11 cellular contexts compared by ENCODE assay signal in the genomic region with DNA sequence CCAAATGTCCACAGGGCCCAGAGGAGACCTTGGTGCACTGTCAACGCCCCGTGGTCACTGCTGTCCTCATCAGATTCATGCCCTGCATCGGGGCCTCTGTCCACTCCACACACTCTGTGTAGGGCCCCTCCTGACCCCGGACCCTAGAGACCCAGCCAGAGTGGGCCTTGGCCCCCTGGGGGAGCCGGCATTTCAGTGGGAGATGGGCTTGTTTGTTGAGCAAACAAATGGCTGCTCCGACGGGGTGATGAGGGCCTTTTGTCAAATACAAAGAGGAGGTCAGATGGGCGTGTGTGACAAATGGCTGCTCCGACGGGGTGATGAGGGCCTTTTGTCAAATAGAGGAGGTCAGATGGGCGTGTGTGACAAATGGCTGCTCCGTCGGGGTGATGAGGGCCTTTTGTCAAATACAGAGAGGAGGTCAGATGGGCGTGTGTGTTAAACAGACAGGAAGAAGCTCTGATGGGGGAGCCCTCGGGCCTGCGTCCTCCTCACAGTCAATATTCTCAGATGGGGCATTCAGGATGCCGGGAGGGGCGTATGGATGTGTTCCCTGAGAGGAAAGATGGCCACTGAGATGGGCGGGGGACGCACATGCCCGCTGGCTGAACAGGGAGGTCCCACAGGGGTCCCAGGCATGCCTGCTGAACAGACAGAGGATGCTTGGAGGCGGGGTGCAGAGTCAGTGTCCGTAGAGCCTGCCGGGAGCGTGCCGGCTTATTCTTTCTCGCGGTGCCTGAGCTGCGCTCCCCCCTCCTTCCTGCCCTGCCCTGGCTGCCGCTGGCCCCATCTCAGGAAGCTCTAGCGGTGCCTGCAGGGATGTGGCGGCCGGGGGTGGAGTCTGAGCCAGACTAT. TPM values are rescaled to one million over a fixed set of nuclear protein-coding genes. Genes with fewer than 3 reads are reported as not detected.
DNase-seq lines count a peak whose midpoint lies in the region; ATAC-seq and TF ChIP-seq lines count a peak whose summit lies in the region.
"Had no signal": no experiment of that assay in that cellular context is flagged by ENCODE, and none has a peak within 500 bp of the region (broad histone marks: within the 10 kb centered on the region; RNA-seq: fewer than 3 reads in every experiment).

No MANE protein-coding gene starts in this region.

- no peaks in the 10 kb centered on the region for H3K27me3 Mint-ChIP-seq in CD4-positive, alpha-beta memory T cell
- no peaks in the 10 kb centered on the region for H3K27me3 Mint-ChIP-seq in activated T-cell treated with anti-CD3 and anti-CD28 coated beads, Interleukin-2, amount 50 U/mL, for 72 hours (ENCODE audit: low read depth)

- in situ Hi-C loops in gastrocnemius medialis (cut with MboI; ENCODE audit: low sequenced_read_pairs in 4 of 4): no loop called here

- POLR2A ChIA-PET in CD4-positive, alpha-beta memory T cell (lab: Charles Lee; ENCODE audit: partially characterized antibody): no interaction called here

- H3K27ac ChIP-seq in gastrocnemius medialis: peak overlapping the region; percentile 76 to 89 (median 85)
- no peak overlapping the region for H3K27ac ChIP-seq in CD4-positive, alpha-beta memory T cell (ENCODE audit: low read depth, low read length)
- H3K27ac ChIP-seq: WERI-Rb-1 had no signal

- DNase-seq in HT1080 (ENCODE audit: low read depth) (peak; percentile 29), choroid plexus epithelial cell (ENCODE audit: low read depth) (peak; percentile 72), iPS-NIHi7 (ENCODE audit: extremely low spot score) (peak; percentile 67), gastrocnemius medialis (peak in 1 of 2 donors; percentile 50), NCI-H774 (lab: John Stamatoyannopoulos, UW) (no peak)
- DNase-seq in CD4-positive, alpha-beta memory T cell: no peak
- no peak for DNase-seq in activated T-cell treated with anti-CD3 and anti-CD28 coated beads, Interleukin-2, amount 50 U/mL, for 72 hours
- DNase-seq: DMS79, NCI-H2171, WERI-Rb-1 had no signal

- TF ChIP-seq POLR2A in gastrocnemius medialis (IDR thresholded peaks at IDR 0.05): no peak

- H3K27ac Mint-ChIP-seq in CD4-positive, alpha-beta memory T cell: peak overlapping the region in 1 of 7 donors; percentile 3
- no peak overlapping the region for H3K27ac Mint-ChIP-seq in activated T-cell treated with anti-CD3 and anti-CD28 coated beads, Interleukin-2, amount 50 U/mL, for 72 hours

- intact Hi-C loops in gastrocnemius medialis (cut with DNase I; ENCODE audit: low total_unique reads): no loop called here
- intact Hi-C loops in CD4-positive, alpha-beta memory T cell (cut with micrococcal nuclease): no loop called here

- peaks cover 0 to 14% of the 10 kb centered on the region in 2 donors for H3K36me3 ChIP-seq in gastrocnemius medialis
- no peaks in the 10 kb centered on the region for H3K36me3 ChIP-seq in CD4-positive, alpha-beta memory T cell (ENCODE audit: insufficient read depth, low read length)

- TF ChIP-seq CTCF in choroid plexus epithelial cell (conservative IDR thresholded peaks at IDR 0.05; ENCODE audit: low read depth, low read length): peak; percentile 21
- no peak for TF ChIP-seq CTCF in gastrocnemius medialis (IDR thresholded peaks at IDR 0.05 in 4 of 5, conservative IDR thresholded peaks at IDR 0.05 in 1 of 5)

- H3K4me1 Mint-ChIP-seq in CD4-positive, alpha-beta memory T cell: peaks cover 0 to 8% (median 4%) of the 10 kb centered on the region in 4 donors
- H3K4me1 Mint-ChIP-seq in activated T-cell treated with anti-CD3 and anti-CD28 coated beads, Interleukin-2, amount 50 U/mL, for 72 hours (ENCODE audit: low read depth): peaks cover 10% of the 10 kb centered on the region

- peaks cover 51 to 53% of the 10 kb centered on the region in 2 donors for H3K4me1 ChIP-seq in gastrocnemius medialis
- no peaks in the 10 kb centered on the region for H3K4me1 ChIP-seq in CD4-positive, alpha-beta memory T cell (ENCODE audit: insufficient read depth, low read length)

- no peaks in the 10 kb centered on the region for H3K9me3 ChIP-seq in gastrocnemius medialis
- H3K9me3 ChIP-seq in CD4-positive, alpha-beta memory T cell (ENCODE audit: control insufficient read depth in 1 of 2, low read length in 2 of 2): no peaks in the 10 kb centered on the region

- ATAC-seq in gastrocnemius medialis (peak in 1 of 2 donors; percentile 22), GM19397 (IDR thresholded peaks at IDR 0.05; ENCODE audit: unreplicated experiment) (no peak)
- ATAC-seq in activated T-cell treated with anti-CD3 and anti-CD28 coated beads, Interleukin-2, amount 50 U/mL, for 72 hours (replicated peaks in 1 of 2): no peak

- no peaks in the 10 kb centered on the region for H3K27me3 ChIP-seq in gastrocnemius medialis
- no peaks in the 10 kb centered on the region for H3K27me3 ChIP-seq in CD4-positive, alpha-beta memory T cell (ENCODE audit: insufficient read depth, low read length)

- CTCF ChIA-PET in CD4-positive, alpha-beta memory T cell (lab: Charles Lee; ENCODE audit: partially characterized antibody): interaction anchor here (0.7 kb wide), 1 partner anchor 257 kb away, joined by 3 read pairs; no protein-coding TSS in a partner anchor

- peaks cover 3 to 5% of the 10 kb centered on the region in 2 donors for H3K36me3 Mint-ChIP-seq in CD4-positive, alpha-beta memory T cell
- no peaks in the 10 kb centered on the region for H3K36me3 Mint-ChIP-seq in activated T-cell treated with anti-CD3 and anti-CD28 coated beads, Interleukin-2, amount 50 U/mL, for 72 hours (ENCODE audit: insufficient read depth in 2 of 2)

- H3K4me3 ChIP-seq in choroid plexus epithelial cell (ENCODE audit: low read depth, low read length) (no peak overlapping the region), gastrocnemius medialis (no peak overlapping the region)
- H3K4me3 ChIP-seq in CD4-positive, alpha-beta memory T cell (ENCODE audit: low read length in 2 of 2): no peak overlapping the region

- H3K4me3 Mint-ChIP-seq in CD4-positive, alpha-beta memory T cell: no peak overlapping the region
- no peak overlapping the region for H3K4me3 Mint-ChIP-seq in activated T-cell treated with anti-CD3 and anti-CD28 coated beads, Interleukin-2, amount 50 U/mL, for 72 hours

- no peaks in the 10 kb centered on the region for H3K9me3 Mint-ChIP-seq in CD4-positive, alpha-beta memory T cell
- no peaks in the 10 kb centered on the region for H3K9me3 Mint-ChIP-seq in activated T-cell treated with anti-CD3 and anti-CD28 coated beads, Interleukin-2, amount 50 U/mL, for 72 hours

RNA-seq across cellular contexts. Expression of a gene that starts 36.3 kb away (rescaled TPM):
- total RNA-seq in HT1080 (2014; rRNA removed; shearing (Covaris generic)): not detected in 2 replicates
- polyA plus RNA-seq in HT1080 (2015; cell fraction: cytosol; rRNA removed): 0.08 TPM in 1 of 2 replicates, not detected in the other
- polyA plus RNA-seq in HT1080 (2015; cell fraction: nucleus; rRNA removed): not detected in 2 replicates
- not detected for total RNA-seq in gastrocnemius medialis
- total RNA-seq in CD4-positive, alpha-beta memory T cell: not detected
- polyA plus RNA-seq in CD4-positive, alpha-beta memory T cell: not detected
- under 1 TPM; 0.62 to 0.88 TPM for total RNA-seq in activated T-cell treated with anti-CD3 and anti-CD28 coated beads, Interleukin-2, amount 50 U/mL, for 72 hours

RNA-seq across cellular contexts. Expression of a gene that starts 39.2 kb away (rescaled TPM):
- total RNA-seq in HT1080 (2014; rRNA removed; shearing (Covaris generic)): not detected in 2 replicates
- polyA plus RNA-seq in HT1080 (2015; cell fraction: cytosol; rRNA removed): not detected in 2 replicates
- not detected in 2 replicates for polyA plus RNA-seq in HT1080 (2015; cell fraction: nucleus; rRNA removed)
- total RNA-seq in gastrocnemius medialis: not detected
- total RNA-seq in CD4-positive, alpha-beta memory T cell: not detected
- polyA plus RNA-seq in CD4-positive, alpha-beta memory T cell: not detected
- total RNA-seq in activated T-cell treated with anti-CD3 and anti-CD28 coated beads, Interleukin-2, amount 50 U/mL, for 72 hours: not detected

RNA-seq across cellular contexts. Expression of a gene that starts 56.4 kb away (rescaled TPM):
- total RNA-seq in HT1080 (2014; rRNA removed; shearing (Covaris generic)): 37.0 and 45.3 TPM in 2 replicates
- 17.9 and 23.5 TPM in 2 replicates for polyA plus RNA-seq in HT1080 (2015; cell fraction: cytosol; rRNA removed)
- 19.1 and 19.9 TPM in 2 replicates for polyA plus RNA-seq in HT1080 (2015; cell fraction: nucleus; rRNA removed)
- 10 to 100 TPM; 15.3 to 59.5 (median 42.8) TPM for total RNA-seq in gastrocnemius medialis
- total RNA-seq in CD4-positive, alpha-beta memory T cell: 1 to 10 TPM; 8.3 TPM
- polyA plus RNA-seq in CD4-positive, alpha-beta memory T cell: 10 to 100 TPM in 1 of 2 donors, 1 to 10 TPM in 1; 3.1 to 13.0 TPM
- total RNA-seq in activated T-cell treated with anti-CD3 and anti-CD28 coated beads, Interleukin-2, amount 50 U/mL, for 72 hours: 10 to 100 TPM; 12.3 to 13.5 TPM

Comparison
In these comparisons a context has a peak if more than half of its experiments do, and no peak if none do; other contexts are left out.
1. DNase-seq: peak in HT1080 (single experiment), choroid plexus epithelial cell (single experiment) and iPS-NIHi7 (single experiment); none in CD4-positive, alpha-beta memory T cell (0 of 5), activated T-cell treated with anti-CD3 and anti-CD28 coated beads, Interleukin-2, amount 50 U/mL, for 72 hours (0 of 2) and NCI-H774 (single experiment).